Comparison of ENCODE assay signal across 12 cellular contexts in genomic region chr1:189708674-189709073, GRCh38.
DNase-seq lines count a peak whose midpoint lies in the region; ATAC-seq and TF ChIP-seq lines count a peak whose summit lies in the region.
"Had no signal": no experiment of that assay in that cellular context is flagged by ENCODE, and none has a peak within 500 bp of the region (broad histone marks: within the 10 kb centered on the region; RNA-seq: fewer than 3 reads in every experiment).

No MANE protein-coding gene starts in this region.

- in situ Hi-C loops in astrocyte of the cerebellum (cut with HindIII; ENCODE audit: low sequenced_read_pairs) = no loop called here

- peak; percentile 19 for DNase-seq in GM12865 (ENCODE audit: low read depth)
- DNase-seq in astrocyte of the cerebellum (ENCODE audit: low read depth) = no peak
- no peak for DNase-seq in kidney epithelial cell (ENCODE audit: low read depth)
- no peak for DNase-seq in GM03348 (ENCODE audit: low spot score)
- DNase-seq: left cardiac atrium; NCI-H1436 treated with DMSO at 0.1 percent for 48 hours; stimulated activated naive CD4-positive, alpha-beta T cell had no signal

- H3K4me3 ChIP-seq in GM12865 (ENCODE audit: low read depth, low read length) (no peak overlapping the region), astrocyte of the cerebellum (ENCODE audit: low read depth, low read length) (no peak overlapping the region), kidney epithelial cell (ENCODE audit: low read depth, low read length) (no peak overlapping the region)
- H3K4me3 ChIP-seq: SJCRH30 had no signal

- ATAC-seq in GM18870 (IDR thresholded peaks at IDR 0.05; ENCODE audit: unreplicated experiment) (no peak), HG03135 (IDR thresholded peaks at IDR 0.05; ENCODE audit: unreplicated experiment) (no peak)
- ATAC-seq: left cardiac atrium had no signal

- no peaks in the 10 kb centered on the region for H3K27me3 ChIP-seq in kidney epithelial cell (ENCODE audit: control insufficient read depth, insufficient read depth, low read length)
- H3K27me3 ChIP-seq: neutrophil, SJCRH30 had no signal

- no peaks in the 10 kb centered on the region for H3K36me3 ChIP-seq in kidney epithelial cell (ENCODE audit: control insufficient read depth, insufficient read depth, low read length)
- H3K36me3 ChIP-seq: neutrophil, SJCRH30 had no signal

- no peak for TF ChIP-seq CTCF in GM12865 (IDR thresholded peaks at IDR 0.05; ENCODE audit: insufficient read depth, low read depth, low read length, missing control alignments)
- peak; percentile 18; the same call in 1 of the 2 replicates for TF ChIP-seq CTCF in LNCAP (IDR thresholded peaks at IDR 0.05)
- TF ChIP-seq CTCF in astrocyte of the cerebellum (IDR thresholded peaks at IDR 0.05; ENCODE audit: low read depth, low read length, missing control alignments) = peak; percentile 23
- TF ChIP-seq CTCF in kidney epithelial cell (IDR thresholded peaks at IDR 0.05; ENCODE audit: insufficient read depth, low read length, poor library complexity, severe bottlenecking) = peak; percentile 26
